ENCODE assay signal across 1 cellular context in genomic region chr7:102912742-102913141, GRCh38.
A peak's percentile ranks its signal among the peaks of the same experiment; 100 is the strongest.
TF ChIP-seq lines count a peak whose summit lies in the region.

A gene with protein sequence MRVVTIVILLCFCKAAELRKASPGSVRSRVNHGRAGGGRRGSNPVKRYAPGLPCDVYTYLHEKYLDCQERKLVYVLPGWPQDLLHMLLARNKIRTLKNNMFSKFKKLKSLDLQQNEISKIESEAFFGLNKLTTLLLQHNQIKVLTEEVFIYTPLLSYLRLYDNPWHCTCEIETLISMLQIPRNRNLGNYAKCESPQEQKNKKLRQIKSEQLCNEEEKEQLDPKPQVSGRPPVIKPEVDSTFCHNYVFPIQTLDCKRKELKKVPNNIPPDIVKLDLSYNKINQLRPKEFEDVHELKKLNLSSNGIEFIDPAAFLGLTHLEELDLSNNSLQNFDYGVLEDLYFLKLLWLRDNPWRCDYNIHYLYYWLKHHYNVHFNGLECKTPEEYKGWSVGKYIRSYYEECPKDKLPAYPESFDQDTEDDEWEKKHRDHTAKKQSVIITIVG (plus strand): TSS chr7:102913000. CDS start chr7:102933914, 20,914 bp downstream.

TF ChIP-seq in SK-N-SH, 30 proteins besides CTCF, POLR2A, EP300 and RAD21 (continued from another document):
- TF ChIP-seq, protein P1, sequence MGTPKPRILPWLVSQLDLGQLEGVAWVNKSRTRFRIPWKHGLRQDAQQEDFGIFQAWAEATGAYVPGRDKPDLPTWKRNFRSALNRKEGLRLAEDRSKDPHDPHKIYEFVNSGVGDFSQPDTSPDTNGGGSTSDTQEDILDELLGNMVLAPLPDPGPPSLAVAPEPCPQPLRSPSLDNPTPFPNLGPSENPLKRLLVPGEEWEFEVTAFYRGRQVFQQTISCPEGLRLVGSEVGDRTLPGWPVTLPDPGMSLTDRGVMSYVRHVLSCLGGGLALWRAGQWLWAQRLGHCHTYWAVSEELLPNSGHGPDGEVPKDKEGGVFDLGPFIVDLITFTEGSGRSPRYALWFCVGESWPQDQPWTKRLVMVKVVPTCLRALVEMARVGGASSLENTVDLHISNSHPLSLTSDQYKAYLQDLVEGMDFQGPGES (IDR thresholded peaks at IDR 0.05; ENCODE audit: low read depth, low read length): no peak
- no peak for TF ChIP-seq ZBTB33 (IDR thresholded peaks at IDR 0.05; ENCODE audit: borderline replicate concordance, low read depth)
- no peak for TF ChIP-seq YY1 (IDR thresholded peaks at IDR 0.05; ENCODE audit: low read depth)
- TF ChIP-seq MXI1 (IDR thresholded peaks at IDR 0.05; ENCODE audit: low read depth, low read length): no peak
- no peak for TF ChIP-seq SMC3 (IDR thresholded peaks at IDR 0.05; ENCODE audit: low read depth, low read length)
- TF ChIP-seq SIN3A (IDR thresholded peaks at IDR 0.05; ENCODE audit: borderline replicate concordance, low read depth, low read length): no peak; the same call in 1 of the 2 replicates
- TF ChIP-seq TAF1 (IDR thresholded peaks at IDR 0.05; ENCODE audit: borderline replicate concordance, low read depth, low read length): peak; percentile 27; the same call in 1 of the 2 replicates
- no peak for TF ChIP-seq MEF2A (IDR thresholded peaks at IDR 0.05; ENCODE audit: borderline replicate concordance, low read depth)
- TF ChIP-seq TEAD4 (IDR thresholded peaks at IDR 0.05; ENCODE audit: borderline replicate concordance, insufficient read depth): no peak
